In the genomic region with DNA sequence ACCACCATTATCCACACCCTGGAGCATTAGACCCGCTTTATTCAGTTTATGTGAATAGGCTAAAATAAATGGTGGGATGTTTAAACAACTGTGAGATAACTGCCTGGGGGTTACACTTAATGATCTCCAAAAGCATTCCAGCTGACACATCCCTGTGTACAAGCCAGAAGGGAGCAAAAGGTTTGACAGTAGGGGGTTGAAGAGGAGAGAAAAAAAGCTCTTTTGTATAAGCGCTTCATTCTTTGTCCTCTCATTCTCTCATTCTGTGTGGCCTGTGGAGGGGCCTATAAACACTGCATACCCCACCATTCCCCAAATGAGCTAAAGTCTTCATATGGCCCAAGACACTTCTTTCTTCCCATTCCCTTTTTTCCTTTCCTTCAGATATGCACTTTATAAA, we compare ENCODE assay signal across 1 cellular context.
TF ChIP-seq lines count a peak whose summit lies in the region.

No MANE protein-coding gene starts in this region.

TF ChIP-seq in GM23338, 12 proteins besides CTCF, POLR2A, EP300 and RAD21 (continued from another document):
- TF ChIP-seq, protein P1, sequence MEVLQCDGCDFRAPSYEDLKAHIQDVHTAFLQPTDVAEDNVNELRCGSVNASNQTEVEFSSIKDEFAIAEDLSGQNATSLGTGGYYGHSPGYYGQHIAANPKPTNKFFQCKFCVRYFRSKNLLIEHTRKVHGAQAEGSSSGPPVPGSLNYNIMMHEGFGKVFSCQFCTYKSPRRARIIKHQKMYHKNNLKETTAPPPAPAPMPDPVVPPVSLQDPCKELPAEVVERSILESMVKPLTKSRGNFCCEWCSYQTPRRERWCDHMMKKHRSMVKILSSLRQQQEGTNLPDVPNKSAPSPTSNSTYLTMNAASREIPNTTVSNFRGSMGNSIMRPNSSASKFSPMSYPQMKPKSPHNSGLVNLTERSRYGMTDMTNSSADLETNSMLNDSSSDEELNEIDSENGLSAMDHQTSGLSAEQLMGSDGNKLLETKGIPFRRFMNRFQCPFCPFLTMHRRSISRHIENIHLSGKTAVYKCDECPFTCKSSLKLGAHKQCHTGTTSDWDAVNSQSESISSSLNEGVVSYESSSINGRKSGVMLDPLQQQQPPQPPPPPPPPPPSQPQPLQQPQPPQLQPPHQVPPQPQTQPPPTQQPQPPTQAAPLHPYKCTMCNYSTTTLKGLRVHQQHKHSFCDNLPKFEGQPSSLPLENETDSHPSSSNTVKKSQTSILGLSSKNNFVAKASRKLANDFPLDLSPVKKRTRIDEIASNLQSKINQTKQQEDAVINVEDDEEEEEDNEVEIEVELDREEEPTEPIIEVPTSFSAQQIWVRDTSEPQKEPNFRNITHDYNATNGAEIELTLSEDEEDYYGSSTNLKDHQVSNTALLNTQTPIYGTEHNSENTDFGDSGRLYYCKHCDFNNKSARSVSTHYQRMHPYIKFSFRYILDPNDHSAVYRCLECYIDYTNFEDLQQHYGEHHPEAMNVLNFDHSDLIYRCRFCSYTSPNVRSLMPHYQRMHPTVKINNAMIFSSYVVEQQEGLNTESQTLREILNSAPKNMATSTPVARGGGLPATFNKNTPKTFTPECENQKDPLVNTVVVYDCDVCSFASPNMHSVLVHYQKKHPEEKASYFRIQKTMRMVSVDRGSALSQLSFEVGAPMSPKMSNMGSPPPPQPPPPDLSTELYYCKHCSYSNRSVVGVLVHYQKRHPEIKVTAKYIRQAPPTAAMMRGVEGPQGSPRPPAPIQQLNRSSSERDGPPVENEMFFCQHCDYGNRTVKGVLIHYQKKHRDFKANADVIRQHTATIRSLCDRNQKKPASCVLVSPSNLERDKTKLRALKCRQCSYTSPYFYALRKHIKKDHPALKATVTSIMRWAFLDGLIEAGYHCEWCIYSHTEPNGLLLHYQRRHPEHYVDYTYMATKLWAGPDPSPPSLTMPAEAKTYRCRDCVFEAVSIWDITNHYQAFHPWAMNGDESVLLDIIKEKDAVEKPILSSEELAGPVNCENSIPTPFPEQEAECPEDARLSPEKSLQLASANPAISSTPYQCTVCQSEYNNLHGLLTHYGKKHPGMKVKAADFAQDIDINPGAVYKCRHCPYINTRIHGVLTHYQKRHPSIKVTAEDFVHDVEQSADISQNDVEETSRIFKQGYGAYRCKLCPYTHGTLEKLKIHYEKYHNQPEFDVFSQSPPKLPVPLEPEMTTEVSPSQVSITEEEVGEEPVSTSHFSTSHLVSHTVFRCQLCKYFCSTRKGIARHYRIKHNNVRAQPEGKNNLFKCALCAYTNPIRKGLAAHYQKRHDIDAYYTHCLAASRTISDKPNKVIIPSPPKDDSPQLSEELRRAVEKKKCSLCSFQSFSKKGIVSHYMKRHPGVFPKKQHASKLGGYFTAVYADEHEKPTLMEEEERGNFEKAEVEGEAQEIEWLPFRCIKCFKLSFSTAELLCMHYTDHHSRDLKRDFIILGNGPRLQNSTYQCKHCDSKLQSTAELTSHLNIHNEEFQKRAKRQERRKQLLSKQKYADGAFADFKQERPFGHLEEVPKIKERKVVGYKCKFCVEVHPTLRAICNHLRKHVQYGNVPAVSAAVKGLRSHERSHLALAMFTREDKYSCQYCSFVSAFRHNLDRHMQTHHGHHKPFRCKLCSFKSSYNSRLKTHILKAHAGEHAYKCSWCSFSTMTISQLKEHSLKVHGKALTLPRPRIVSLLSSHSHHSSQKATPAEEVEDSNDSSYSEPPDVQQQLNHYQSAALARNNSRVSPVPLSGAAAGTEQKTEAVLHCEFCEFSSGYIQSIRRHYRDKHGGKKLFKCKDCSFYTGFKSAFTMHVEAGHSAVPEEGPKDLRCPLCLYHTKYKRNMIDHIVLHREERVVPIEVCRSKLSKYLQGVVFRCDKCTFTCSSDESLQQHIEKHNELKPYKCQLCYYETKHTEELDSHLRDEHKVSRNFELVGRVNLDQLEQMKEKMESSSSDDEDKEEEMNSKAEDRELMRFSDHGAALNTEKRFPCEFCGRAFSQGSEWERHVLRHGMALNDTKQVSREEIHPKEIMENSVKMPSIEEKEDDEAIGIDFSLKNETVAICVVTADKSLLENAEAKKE (CRISPR knock-in tag; IDR thresholded peaks at IDR 0.05): no peak
- TF ChIP-seq JUNB (IDR thresholded peaks at IDR 0.05; ENCODE audit: unreplicated experiment) (no peak), ZNF114 (CRISPR knock-in tag; IDR thresholded peaks at IDR 0.05) (no peak)
- TF ChIP-seq, protein P2, sequence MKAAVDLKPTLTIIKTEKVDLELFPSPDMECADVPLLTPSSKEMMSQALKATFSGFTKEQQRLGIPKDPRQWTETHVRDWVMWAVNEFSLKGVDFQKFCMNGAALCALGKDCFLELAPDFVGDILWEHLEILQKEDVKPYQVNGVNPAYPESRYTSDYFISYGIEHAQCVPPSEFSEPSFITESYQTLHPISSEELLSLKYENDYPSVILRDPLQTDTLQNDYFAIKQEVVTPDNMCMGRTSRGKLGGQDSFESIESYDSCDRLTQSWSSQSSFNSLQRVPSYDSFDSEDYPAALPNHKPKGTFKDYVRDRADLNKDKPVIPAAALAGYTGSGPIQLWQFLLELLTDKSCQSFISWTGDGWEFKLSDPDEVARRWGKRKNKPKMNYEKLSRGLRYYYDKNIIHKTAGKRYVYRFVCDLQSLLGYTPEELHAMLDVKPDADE (IDR thresholded peaks at IDR 0.05): no peak
- TF ChIP-seq, protein P3, sequence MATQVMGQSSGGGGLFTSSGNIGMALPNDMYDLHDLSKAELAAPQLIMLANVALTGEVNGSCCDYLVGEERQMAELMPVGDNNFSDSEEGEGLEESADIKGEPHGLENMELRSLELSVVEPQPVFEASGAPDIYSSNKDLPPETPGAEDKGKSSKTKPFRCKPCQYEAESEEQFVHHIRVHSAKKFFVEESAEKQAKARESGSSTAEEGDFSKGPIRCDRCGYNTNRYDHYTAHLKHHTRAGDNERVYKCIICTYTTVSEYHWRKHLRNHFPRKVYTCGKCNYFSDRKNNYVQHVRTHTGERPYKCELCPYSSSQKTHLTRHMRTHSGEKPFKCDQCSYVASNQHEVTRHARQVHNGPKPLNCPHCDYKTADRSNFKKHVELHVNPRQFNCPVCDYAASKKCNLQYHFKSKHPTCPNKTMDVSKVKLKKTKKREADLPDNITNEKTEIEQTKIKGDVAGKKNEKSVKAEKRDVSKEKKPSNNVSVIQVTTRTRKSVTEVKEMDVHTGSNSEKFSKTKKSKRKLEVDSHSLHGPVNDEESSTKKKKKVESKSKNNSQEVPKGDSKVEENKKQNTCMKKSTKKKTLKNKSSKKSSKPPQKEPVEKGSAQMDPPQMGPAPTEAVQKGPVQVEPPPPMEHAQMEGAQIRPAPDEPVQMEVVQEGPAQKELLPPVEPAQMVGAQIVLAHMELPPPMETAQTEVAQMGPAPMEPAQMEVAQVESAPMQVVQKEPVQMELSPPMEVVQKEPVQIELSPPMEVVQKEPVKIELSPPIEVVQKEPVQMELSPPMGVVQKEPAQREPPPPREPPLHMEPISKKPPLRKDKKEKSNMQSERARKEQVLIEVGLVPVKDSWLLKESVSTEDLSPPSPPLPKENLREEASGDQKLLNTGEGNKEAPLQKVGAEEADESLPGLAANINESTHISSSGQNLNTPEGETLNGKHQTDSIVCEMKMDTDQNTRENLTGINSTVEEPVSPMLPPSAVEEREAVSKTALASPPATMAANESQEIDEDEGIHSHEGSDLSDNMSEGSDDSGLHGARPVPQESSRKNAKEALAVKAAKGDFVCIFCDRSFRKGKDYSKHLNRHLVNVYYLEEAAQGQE (IDR thresholded peaks at IDR 0.05; ENCODE audit: unreplicated experiment): no peak
